2 cellular contexts compared by ENCODE assay signal in genomic region chr19:50638576-50638975, GRCh38.
TF ChIP-seq lines count a peak whose summit lies in the region.

No MANE protein-coding gene starts in this region.

TF ChIP-seq in SK-N-SH, 30 proteins besides CTCF, POLR2A, EP300 and RAD21:
- no peak for TF ChIP-seq YY1 (IDR thresholded peaks at IDR 0.05; ENCODE audit: low read depth)
- TF ChIP-seq POLR2AphosphoS5 (IDR thresholded peaks at IDR 0.05; ENCODE audit: low read depth, low read length) = no peak
- no peak for TF ChIP-seq TCF12 (IDR thresholded peaks at IDR 0.05)
- TF ChIP-seq, protein P1, sequence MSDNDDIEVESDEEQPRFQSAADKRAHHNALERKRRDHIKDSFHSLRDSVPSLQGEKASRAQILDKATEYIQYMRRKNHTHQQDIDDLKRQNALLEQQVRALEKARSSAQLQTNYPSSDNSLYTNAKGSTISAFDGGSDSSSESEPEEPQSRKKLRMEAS (IDR thresholded peaks at IDR 0.05; ENCODE audit: low read depth) = no peak
- TF ChIP-seq JUND (IDR thresholded peaks at IDR 0.05) = no peak
- no peak for TF ChIP-seq RXRA (IDR thresholded peaks at IDR 0.05; ENCODE audit: borderline replicate concordance, low read depth)
- no peak for TF ChIP-seq SIN3A (IDR thresholded peaks at IDR 0.05; ENCODE audit: borderline replicate concordance, low read depth, low read length)
- TF ChIP-seq FOXJ3 (CRISPR knock-in tag; IDR thresholded peaks at IDR 0.05) = no peak
- TF ChIP-seq IRF3 (IDR thresholded peaks at IDR 0.05; ENCODE audit: low read depth, low read length) = no peak
- TF ChIP-seq EZH2phosphoT487 (IDR thresholded peaks at IDR 0.05; ENCODE audit: borderline replicate concordance, low read depth) = no peak
- TF ChIP-seq, protein P2, sequence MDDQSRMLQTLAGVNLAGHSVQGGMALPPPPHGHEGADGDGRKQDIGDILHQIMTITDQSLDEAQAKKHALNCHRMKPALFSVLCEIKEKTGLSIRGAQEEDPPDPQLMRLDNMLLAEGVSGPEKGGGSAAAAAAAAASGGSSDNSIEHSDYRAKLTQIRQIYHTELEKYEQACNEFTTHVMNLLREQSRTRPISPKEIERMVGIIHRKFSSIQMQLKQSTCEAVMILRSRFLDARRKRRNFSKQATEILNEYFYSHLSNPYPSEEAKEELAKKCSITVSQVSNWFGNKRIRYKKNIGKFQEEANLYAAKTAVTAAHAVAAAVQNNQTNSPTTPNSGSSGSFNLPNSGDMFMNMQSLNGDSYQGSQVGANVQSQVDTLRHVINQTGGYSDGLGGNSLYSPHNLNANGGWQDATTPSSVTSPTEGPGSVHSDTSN (IDR thresholded peaks at IDR 0.05) = no peak
- TF ChIP-seq CHD2 (IDR thresholded peaks at IDR 0.05; ENCODE audit: low read length, partially characterized antibody) = no peak
- TF ChIP-seq USF1 (IDR thresholded peaks at IDR 0.05; ENCODE audit: borderline replicate concordance, low read depth) = no peak
- no peak for TF ChIP-seq ELF1 (IDR thresholded peaks at IDR 0.05)
- TF ChIP-seq, protein P3, sequence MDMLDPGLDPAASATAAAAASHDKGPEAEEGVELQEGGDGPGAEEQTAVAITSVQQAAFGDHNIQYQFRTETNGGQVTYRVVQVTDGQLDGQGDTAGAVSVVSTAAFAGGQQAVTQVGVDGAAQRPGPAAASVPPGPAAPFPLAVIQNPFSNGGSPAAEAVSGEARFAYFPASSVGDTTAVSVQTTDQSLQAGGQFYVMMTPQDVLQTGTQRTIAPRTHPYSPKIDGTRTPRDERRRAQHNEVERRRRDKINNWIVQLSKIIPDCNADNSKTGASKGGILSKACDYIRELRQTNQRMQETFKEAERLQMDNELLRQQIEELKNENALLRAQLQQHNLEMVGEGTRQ (IDR thresholded peaks at IDR 0.05; ENCODE audit: borderline replicate concordance, low read depth, low read length) = no peak
- TF ChIP-seq GATA2 (CRISPR knock-in tag; IDR thresholded peaks at IDR 0.05) = no peak
- TF ChIP-seq FOSL2 (IDR thresholded peaks at IDR 0.05; ENCODE audit: borderline replicate concordance, low read depth) = no peak
- no peak for TF ChIP-seq GABPA (IDR thresholded peaks at IDR 0.05; ENCODE audit: low read depth)

TF ChIP-seq in SK-N-SH treated with all-trans-retinoic acid at 6 μM for 48 hours, 23 proteins besides CTCF, POLR2A, EP300 and RAD21:
- TF ChIP-seq POU6F1 (CRISPR knock-in tag; IDR thresholded peaks at IDR 0.05; ENCODE audit: borderline replicate concordance, low read depth) (no peak), BACH2 (CRISPR knock-in tag; IDR thresholded peaks at IDR 0.05; ENCODE audit: borderline replicate concordance) (no peak), TCF4 (CRISPR knock-in tag; IDR thresholded peaks at IDR 0.05; ENCODE audit: borderline replicate concordance) (no peak), PPARA (CRISPR knock-in tag; IDR thresholded peaks at IDR 0.05; ENCODE audit: borderline replicate concordance) (no peak), ZFP30 (CRISPR knock-in tag; IDR thresholded peaks at IDR 0.05) (no peak)
- TF ChIP-seq, protein P4, sequence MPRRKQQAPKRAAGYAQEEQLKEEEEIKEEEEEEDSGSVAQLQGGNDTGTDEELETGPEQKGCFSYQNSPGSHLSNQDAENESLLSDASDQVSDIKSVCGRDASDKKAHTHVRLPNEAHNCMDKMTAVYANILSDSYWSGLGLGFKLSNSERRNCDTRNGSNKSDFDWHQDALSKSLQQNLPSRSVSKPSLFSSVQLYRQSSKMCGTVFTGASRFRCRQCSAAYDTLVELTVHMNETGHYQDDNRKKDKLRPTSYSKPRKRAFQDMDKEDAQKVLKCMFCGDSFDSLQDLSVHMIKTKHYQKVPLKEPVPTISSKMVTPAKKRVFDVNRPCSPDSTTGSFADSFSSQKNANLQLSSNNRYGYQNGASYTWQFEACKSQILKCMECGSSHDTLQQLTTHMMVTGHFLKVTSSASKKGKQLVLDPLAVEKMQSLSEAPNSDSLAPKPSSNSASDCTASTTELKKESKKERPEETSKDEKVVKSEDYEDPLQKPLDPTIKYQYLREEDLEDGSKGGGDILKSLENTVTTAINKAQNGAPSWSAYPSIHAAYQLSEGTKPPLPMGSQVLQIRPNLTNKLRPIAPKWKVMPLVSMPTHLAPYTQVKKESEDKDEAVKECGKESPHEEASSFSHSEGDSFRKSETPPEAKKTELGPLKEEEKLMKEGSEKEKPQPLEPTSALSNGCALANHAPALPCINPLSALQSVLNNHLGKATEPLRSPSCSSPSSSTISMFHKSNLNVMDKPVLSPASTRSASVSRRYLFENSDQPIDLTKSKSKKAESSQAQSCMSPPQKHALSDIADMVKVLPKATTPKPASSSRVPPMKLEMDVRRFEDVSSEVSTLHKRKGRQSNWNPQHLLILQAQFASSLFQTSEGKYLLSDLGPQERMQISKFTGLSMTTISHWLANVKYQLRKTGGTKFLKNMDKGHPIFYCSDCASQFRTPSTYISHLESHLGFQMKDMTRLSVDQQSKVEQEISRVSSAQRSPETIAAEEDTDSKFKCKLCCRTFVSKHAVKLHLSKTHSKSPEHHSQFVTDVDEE (CRISPR knock-in tag; IDR thresholded peaks at IDR 0.05) = no peak
